Comparison of ENCODE assay signal across 14 cellular contexts in genomic region chr20:15455279-15455678, GRCh38.
DNase-seq lines count a peak whose midpoint lies in the region; ATAC-seq lines count a peak whose summit lies in the region.
"Had no signal": no experiment of that assay in that cellular context is flagged by ENCODE, and none has a peak within 500 bp of the region (broad histone marks: within the 10 kb centered on the region; RNA-seq: fewer than 3 reads in every experiment).

No MANE protein-coding gene starts in this region.

- H3K9me3 Mint-ChIP-seq in activated T-cell treated with anti-CD3 and anti-CD28 coated beads, Interleukin-2, amount 50 U/mL, for 72 hours: peaks cover 0 to 2% of the 10 kb centered on the region in 2 donors
- H3K9me3 Mint-ChIP-seq: H9 had no signal

- H3K4me1 ChIP-seq in adipocyte (ENCODE audit: control insufficient read depth, insufficient read depth, low read length): peaks cover 5% of the 10 kb centered on the region
- H3K4me1 ChIP-seq: A549 had no signal

- H3K27me3 Mint-ChIP-seq in activated T-cell treated with anti-CD3 and anti-CD28 coated beads, Interleukin-2, amount 50 U/mL, for 72 hours (ENCODE audit: low read depth): no peaks in the 10 kb centered on the region
- H3K27me3 Mint-ChIP-seq: CD4-positive, alpha-beta T cell had no signal

- H3K36me3 ChIP-seq in adipocyte (ENCODE audit: control insufficient read depth, insufficient read depth, low read length, severe bottlenecking): no peaks in the 10 kb centered on the region

- H3K9ac ChIP-seq in adipocyte (ENCODE audit: low read length): no peak overlapping the region

- no peaks in the 10 kb centered on the region for H3K27me3 ChIP-seq in adipocyte (replicated peaks; ENCODE audit: control insufficient read depth, insufficient read depth, low read length)

- no peak overlapping the region for H3K27ac Mint-ChIP-seq in activated T-cell treated with anti-CD3 and anti-CD28 coated beads, Interleukin-2, amount 50 U/mL, for 72 hours
- H3K27ac Mint-ChIP-seq: CD4-positive, alpha-beta T cell; H9 had no signal

- intact Hi-C loops in left colon (cut with DNase I, micrococcal nuclease): no loop called here

- H3K4me1 Mint-ChIP-seq in activated T-cell treated with anti-CD3 and anti-CD28 coated beads, Interleukin-2, amount 50 U/mL, for 72 hours (ENCODE audit: low read depth): no peaks in the 10 kb centered on the region

- no peak overlapping the region for H3K4me3 ChIP-seq in adipocyte (ENCODE audit: low read length)
- H3K4me3 ChIP-seq: A549, GM12878 had no signal

- H3K9me3 ChIP-seq in adipocyte (ENCODE audit: control insufficient read depth, low read length): no peaks in the 10 kb centered on the region
- H3K9me3 ChIP-seq: A549 had no signal

- H3K4me3 Mint-ChIP-seq in activated T-cell treated with anti-CD3 and anti-CD28 coated beads, Interleukin-2, amount 50 U/mL, for 72 hours: no peak overlapping the region
- H3K4me3 Mint-ChIP-seq: CD4-positive, alpha-beta T cell; H9 had no signal

- ATAC-seq in left colon: no peak
- no peak for ATAC-seq in activated T-cell treated with anti-CD3 and anti-CD28 coated beads, Interleukin-2, amount 50 U/mL, for 72 hours (replicated peaks in 1 of 2)
- ATAC-seq: A549, GM12878 had no signal

- DNase-seq in NOMO-1 (lab: John Stamatoyannopoulos, UW; ENCODE audit: unreplicated experiment in 2 of 2) (peak; percentile 36 to 81), NOMO-1 treated with dmso at 0.1 percent for 144 hours (lab: John Stamatoyannopoulos, UW; ENCODE audit: unreplicated experiment) (no peak), NCI-H82 treated with DMSO at 0.1 percent for 48 hours (lab: John Stamatoyannopoulos, UW; ENCODE audit: unreplicated experiment) (peak; percentile 42), adipocyte (ENCODE audit: low read depth) (peak; percentile 39), retina (no peak), left colon (no peak)
- DNase-seq in activated T-cell treated with anti-CD3 and anti-CD28 coated beads, Interleukin-2, amount 50 U/mL, for 72 hours: no peak
- DNase-seq: AML-193; CD4-positive, alpha-beta T cell; DMS79 treated with DMSO at 0.1 percent for 48 hours; GF-D8; H9 had no signal

- H3K36me3 Mint-ChIP-seq in activated T-cell treated with anti-CD3 and anti-CD28 coated beads, Interleukin-2, amount 50 U/mL, for 72 hours (ENCODE audit: insufficient read depth in 2 of 2): no peaks in the 10 kb centered on the region

Comparison
In these comparisons a context has a peak if more than half of its experiments do, and no peak if none do; other contexts are left out.
1. DNase-seq: peak in NOMO-1 (2 of 2), NCI-H82 treated with DMSO at 0.1 percent for 48 hours (single experiment) and adipocyte (single experiment); none in NOMO-1 treated with dmso at 0.1 percent for 144 hours (single experiment), retina (single experiment), left colon (0 of 2) and activated T-cell treated with anti-CD3 and anti-CD28 coated beads, Interleukin-2, amount 50 U/mL, for 72 hours (0 of 2).